13 cellular contexts compared by ENCODE assay signal in the genomic region with DNA sequence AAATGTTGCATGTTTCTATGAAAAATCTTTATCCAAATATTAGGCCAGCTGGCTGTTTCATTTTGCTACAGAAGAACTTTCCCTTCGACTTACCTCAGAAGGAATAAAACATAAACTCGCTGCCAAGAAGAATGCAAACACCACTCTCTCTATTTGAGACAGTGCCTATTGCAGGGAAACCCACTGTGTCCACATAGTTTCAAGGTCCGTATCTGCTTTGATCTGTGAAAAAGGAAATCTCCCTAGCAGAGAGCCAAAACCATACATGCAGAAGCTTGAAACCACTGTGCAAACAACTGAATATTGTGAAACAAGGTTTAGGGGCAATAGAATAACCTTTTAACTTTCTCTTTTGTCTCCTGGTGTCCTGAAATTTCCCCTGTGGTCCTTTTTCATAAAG. TPM values are rescaled to one million over a fixed set of nuclear protein-coding genes. Genes with fewer than 3 reads are reported as not detected.
A peak's percentile ranks its signal among the peaks of the same experiment; 100 is the strongest.
DNase-seq lines count a peak whose midpoint lies in the region; ATAC-seq and TF ChIP-seq lines count a peak whose summit lies in the region.
"Had no signal": no experiment of that assay in that cellular context is flagged by ENCODE, and none has a peak within 500 bp of the region (broad histone marks: within the 10 kb centered on the region; RNA-seq: fewer than 3 reads in every experiment).

No MANE protein-coding gene starts in this region.

- intact Hi-C loops in Calu3 (cut with micrococcal nuclease; ENCODE audit: unreplicated experiment), result no loop called here

- H3K27ac Mint-ChIP-seq in neural progenitor cell (no peak overlapping the region), Calu3 (ENCODE audit: unreplicated experiment) (no peak overlapping the region)
- H3K27ac Mint-ChIP-seq in activated CD4-positive, alpha-beta T cell treated with anti-CD3 and anti-CD28 coated beads, Interleukin-2, amount 10 ng/mL, durations not matched to agents 7 days and 5 days, result no peak overlapping the region

- no peaks in the 10 kb centered on the region for H3K9me3 ChIP-seq in neural progenitor cell (ENCODE audit: low read depth)
- H3K9me3 ChIP-seq in gastroesophageal sphincter, result no peaks in the 10 kb centered on the region

- no peak overlapping the region for H2AFZ ChIP-seq in neural progenitor cell (replicated peaks)

- H3K4me1 Mint-ChIP-seq in neural progenitor cell (no peaks in the 10 kb centered on the region), Calu3 (ENCODE audit: low read depth, unreplicated experiment) (no peaks in the 10 kb centered on the region)
- no peaks in the 10 kb centered on the region for H3K4me1 Mint-ChIP-seq in activated CD4-positive, alpha-beta T cell treated with anti-CD3 and anti-CD28 coated beads, Interleukin-2, amount 10 ng/mL, durations not matched to agents 7 days and 5 days

- H3K27ac ChIP-seq in neural progenitor cell, result no peak overlapping the region
- no peak overlapping the region for H3K27ac ChIP-seq in gastroesophageal sphincter
- H3K27ac ChIP-seq: C4-2B, WERI-Rb-1 had no signal

- H4K20me1 ChIP-seq in neural progenitor cell (ENCODE audit: low read depth), result no peaks in the 10 kb centered on the region

- H3K4me1 ChIP-seq in neural progenitor cell, result no peaks in the 10 kb centered on the region
- H3K4me1 ChIP-seq in gastroesophageal sphincter, result peaks cover 0 to 11% (median 0%) of the 10 kb centered on the region in 3 donors

- H3K27me3 Mint-ChIP-seq in neural progenitor cell (ENCODE audit: insufficient read depth, low read depth), result peaks cover 5% of the 10 kb centered on the region
- H3K27me3 Mint-ChIP-seq in Calu3 (ENCODE audit: unreplicated experiment), result peaks cover 71% of the 10 kb centered on the region
- H3K27me3 Mint-ChIP-seq in activated CD4-positive, alpha-beta T cell treated with anti-CD3 and anti-CD28 coated beads, Interleukin-2, amount 10 ng/mL, durations not matched to agents 7 days and 5 days, result peaks cover 35% of the 10 kb centered on the region

- ATAC-seq in GM18508 (IDR thresholded peaks at IDR 0.05; ENCODE audit: insufficient read depth, unreplicated experiment) (peak; percentile 53), GM21737 (IDR thresholded peaks at IDR 0.05; ENCODE audit: unreplicated experiment) (peak; percentile 58), gastroesophageal sphincter (no peak)

- no peak for TF ChIP-seq EP300 in gastroesophageal sphincter (IDR thresholded peaks at IDR 0.05)

- no peak overlapping the region for H3K9ac ChIP-seq in neural progenitor cell

- H3K36me3 ChIP-seq in neural progenitor cell (no peaks in the 10 kb centered on the region), gastroesophageal sphincter (no peaks in the 10 kb centered on the region)
- H3K36me3 ChIP-seq: WERI-Rb-1 had no signal

- H3K4me2 ChIP-seq in neural progenitor cell, result no peak overlapping the region

- TF ChIP-seq CTCF in fibroblast of villous mesenchyme (IDR thresholded peaks at IDR 0.05; ENCODE audit: insufficient read depth, low read depth, low read length), result no peak
- no peak for TF ChIP-seq CTCF in neural progenitor cell (IDR thresholded peaks at IDR 0.05)
- TF ChIP-seq CTCF in gastroesophageal sphincter (IDR thresholded peaks at IDR 0.05), result no peak
- TF ChIP-seq CTCF in Calu3 (IDR thresholded peaks at IDR 0.05; ENCODE audit: unreplicated experiment), result no peak

- BruUV-seq in Calu3 (replicated peaks; lab: Mats Ljungman, UMichigan), result no TSS peak

- H3K27me3 ChIP-seq in neural progenitor cell, result peaks cover 4% of the 10 kb centered on the region
- no peaks in the 10 kb centered on the region for H3K27me3 ChIP-seq in gastroesophageal sphincter

- no peaks in the 10 kb centered on the region for H3K36me3 Mint-ChIP-seq in neural progenitor cell
- H3K36me3 Mint-ChIP-seq in Calu3 (ENCODE audit: insufficient read depth, unreplicated experiment), result no peaks in the 10 kb centered on the region
- no peaks in the 10 kb centered on the region for H3K36me3 Mint-ChIP-seq in activated CD4-positive, alpha-beta T cell treated with anti-CD3 and anti-CD28 coated beads, Interleukin-2, amount 10 ng/mL, durations not matched to agents 7 days and 5 days (ENCODE audit: low read depth)

- DNase-seq in HuH-7 (ENCODE audit: low spot score), result peak; percentile 97
- peak; percentile 28 for DNase-seq in fibroblast of villous mesenchyme (ENCODE audit: low read depth)
- no peak for DNase-seq in neural progenitor cell (ENCODE audit: low spot score)
- DNase-seq in Calu3, result no peak
- no peak for DNase-seq in activated CD4-positive, alpha-beta T cell treated with anti-CD3 and anti-CD28 coated beads, Interleukin-2, amount 10 ng/mL, durations not matched to agents 7 days and 5 days
- DNase-seq: cortex of kidney, H7, NCI-H187 treated with DMSO at 0.1 percent for 48 hours, WERI-Rb-1 had no signal

- no peaks in the 10 kb centered on the region for H3F3A ChIP-seq in neural progenitor cell (ENCODE audit: low read depth)

- POLR2A ChIA-PET in activated CD4-positive, alpha-beta T cell treated with anti-CD3 and anti-CD28 coated beads, Interleukin-2, amount 10 ng/mL, durations not matched to agents 7 days and 5 days (lab: Charles Lee), result no interaction called here

- 16 to 18% methylated on average over 3 of the region's 3 CpGs for WGBS in gastroesophageal sphincter (ENCODE audit: low coverage in 1 of 2), 2 donors

- H3K4me3 ChIP-seq in fibroblast of villous mesenchyme (ENCODE audit: low read depth, low read length) (no peak overlapping the region), neural progenitor cell (no peak overlapping the region), gastroesophageal sphincter (no peak overlapping the region)

- H3K9me3 Mint-ChIP-seq in neural progenitor cell, result no peaks in the 10 kb centered on the region
- H3K9me3 Mint-ChIP-seq in Calu3 (ENCODE audit: low read depth, unreplicated experiment), result no peaks in the 10 kb centered on the region
- H3K9me3 Mint-ChIP-seq in activated CD4-positive, alpha-beta T cell treated with anti-CD3 and anti-CD28 coated beads, Interleukin-2, amount 10 ng/mL, durations not matched to agents 7 days and 5 days, result no peaks in the 10 kb centered on the region

- CTCF ChIA-PET in Calu3 (lab: Charles Lee), result no interaction called here
- CTCF ChIA-PET in activated CD4-positive, alpha-beta T cell treated with anti-CD3 and anti-CD28 coated beads, Interleukin-2, amount 10 ng/mL, durations not matched to agents 7 days and 5 days (lab: Charles Lee), result no interaction called here

- H3K4me3 Mint-ChIP-seq in neural progenitor cell (no peak overlapping the region), Calu3 (ENCODE audit: low read depth, unreplicated experiment) (no peak overlapping the region)
- no peak overlapping the region for H3K4me3 Mint-ChIP-seq in activated CD4-positive, alpha-beta T cell treated with anti-CD3 and anti-CD28 coated beads, Interleukin-2, amount 10 ng/mL, durations not matched to agents 7 days and 5 days

- no peaks in the 10 kb centered on the region for H3K79me2 ChIP-seq in neural progenitor cell (ENCODE audit: low read depth)

- TF ChIP-seq POLR2A in gastroesophageal sphincter (IDR thresholded peaks at IDR 0.05), result no peak

RNA-seq across cellular contexts. Expression of a gene that starts 35.0 kb away (rescaled TPM):
- total RNA-seq in fibroblast of villous mesenchyme (51.4 and 67.3 TPM in 2 replicates), neural progenitor cell (ENCODE audit: low replicate concordance) (32.7 and 57.7 TPM in 2 replicates), gastroesophageal sphincter (10 to 100 TPM; 37.5 to 88.4 (median 59.5) TPM), Calu3 (2022) (24.1 and 24.8 TPM in 2 replicates)
- 10 to 100 TPM; 25.0 to 27.0 TPM for total RNA-seq in activated CD4-positive, alpha-beta T cell treated with anti-CD3 and anti-CD28 coated beads, Interleukin-2, amount 10 ng/mL, durations not matched to agents 7 days and 5 days

Comparison
In these comparisons a context has a peak if more than half of its experiments do, and no peak if none do; other contexts are left out.
1. DNase-seq: peak in HuH-7 (single experiment) and fibroblast of villous mesenchyme (single experiment); none in neural progenitor cell (single experiment), Calu3 (single experiment) and activated CD4-positive, alpha-beta T cell treated with anti-CD3 and anti-CD28 coated beads, Interleukin-2, amount 10 ng/mL, durations not matched to agents 7 days and 5 days (single experiment).